Comparison of ENCODE assay signal across 10 cellular contexts in genomic region chr17:50546701-50547034, GRCh38. TPM values are rescaled to one million over a fixed set of nuclear protein-coding genes. Genes with fewer than 3 reads are reported as not detected.
DNase-seq lines count a peak whose midpoint lies in the region; ATAC-seq and TF ChIP-seq lines count a peak whose summit lies in the region.
"Had no signal": no experiment of that assay in that cellular context is flagged by ENCODE, and none has a peak within 500 bp of the region (broad histone marks: within the 10 kb centered on the region; RNA-seq: fewer than 3 reads in every experiment).

No MANE protein-coding gene starts in this region.

- peak overlapping the region; percentile 98 for H2AFZ ChIP-seq in neuronal stem cell (ENCODE audit: low read length)

- H3K36me3 Mint-ChIP-seq in CD4-positive, CD25-positive, alpha-beta regulatory T cell: peaks cover 3% of the 10 kb centered on the region

- no peaks in the 10 kb centered on the region for H3K36me3 ChIP-seq in CD4-positive, CD25-positive, alpha-beta regulatory T cell (ENCODE audit: control insufficient read depth, insufficient read depth, low read length)
- H3K36me3 ChIP-seq in MG63: peaks cover 29% of the 10 kb centered on the region
- peaks cover 0 to 2% of the 10 kb centered on the region in 2 donors for H3K36me3 ChIP-seq in neuronal stem cell (replicated peaks in 1 of 2; ENCODE audit: control insufficient read depth in 2 of 2, insufficient read depth in 2 of 2, low read length in 2 of 2)
- peaks cover 6% of the 10 kb centered on the region for H3K36me3 ChIP-seq in WERI-Rb-1

- H3K4me3 ChIP-seq in CD4-positive, CD25-positive, alpha-beta regulatory T cell (ENCODE audit: low read depth, low read length): peak overlapping the region; percentile 51
- H3K4me3 ChIP-seq in MG63 (peak overlapping the region; percentile 65), dorsolateral prefrontal cortex (peak overlapping the region in 58 of 59 donors; percentile 40 to 83 (median 70)), neuronal stem cell (ENCODE audit: low read length in 2 of 2) (peak overlapping the region in 1 of 2 donors; percentile 59), WERI-Rb-1 (ENCODE audit: low read depth, low read length) (no peak overlapping the region)

- H3K27me3 Mint-ChIP-seq in CD4-positive, CD25-positive, alpha-beta regulatory T cell: no peaks in the 10 kb centered on the region

- H2BK120ac ChIP-seq in neuronal stem cell (ENCODE audit: low read depth, low read length): no peak overlapping the region

- no peak overlapping the region for H3K18ac ChIP-seq in neuronal stem cell (ENCODE audit: low read length)

- no peak overlapping the region for H4K8ac ChIP-seq in neuronal stem cell (ENCODE audit: low read depth, low read length)

- H3K27me3 ChIP-seq in CD4-positive, CD25-positive, alpha-beta regulatory T cell (ENCODE audit: control insufficient read depth, insufficient read depth, low read length): no peaks in the 10 kb centered on the region
- no peaks in the 10 kb centered on the region for H3K27me3 ChIP-seq in MG63
- no peaks in the 10 kb centered on the region for H3K27me3 ChIP-seq in dorsolateral prefrontal cortex
- H3K27me3 ChIP-seq in neuronal stem cell (ENCODE audit: control insufficient read depth in 3 of 3, insufficient read depth in 3 of 3, low read depth in 1 of 3, low read length in 3 of 3): peaks cover 0 to 11% (median 0%) of the 10 kb centered on the region in 3 experiments
- H3K27me3 ChIP-seq in WERI-Rb-1 (ENCODE audit: insufficient read depth, low read depth, severe bottlenecking): no peaks in the 10 kb centered on the region

- H3K27ac Mint-ChIP-seq in CD4-positive, CD25-positive, alpha-beta regulatory T cell: peak overlapping the region in 2 of 3 donors; percentile 75 to 86

- WGBS in neuronal stem cell (ENCODE audit: extremely low coverage in 2 of 2, insufficient read length in 2 of 2, insufficient replicate concordance in 1 of 2), 2 donors: no CpG with 5 or more reads among the region's 4 CpGs

- H3K4me3 Mint-ChIP-seq in CD4-positive, CD25-positive, alpha-beta regulatory T cell: peak overlapping the region; percentile 68 to 95 (median 86)

- peaks cover 4% of the 10 kb centered on the region for H3K79me1 ChIP-seq in neuronal stem cell (ENCODE audit: low read depth, low read length)

- H3K27ac ChIP-seq in CD4-positive, CD25-positive, alpha-beta regulatory T cell (ENCODE audit: insufficient read depth, low read length, poor library complexity, severe bottlenecking): no peak overlapping the region
- peak overlapping the region in 36 of 59 donors; percentile 12 to 92 (median 76) for H3K27ac ChIP-seq in dorsolateral prefrontal cortex
- no peak overlapping the region for H3K27ac ChIP-seq in neuronal stem cell (replicated peaks; ENCODE audit: low read length)
- no peak overlapping the region for H3K27ac ChIP-seq in WERI-Rb-1

- H3K4me1 ChIP-seq in CD4-positive, CD25-positive, alpha-beta regulatory T cell (ENCODE audit: control insufficient read depth, insufficient read depth, low read length, poor library complexity, severe bottlenecking): peaks cover 18% of the 10 kb centered on the region
- H3K4me1 ChIP-seq in neuronal stem cell (ENCODE audit: control insufficient read depth in 2 of 2, insufficient read depth in 1 of 2, low read depth in 1 of 2, low read length in 2 of 2): peaks cover 16 to 18% of the 10 kb centered on the region in 2 donors

- H2AK5ac ChIP-seq in neuronal stem cell (ENCODE audit: low read depth, low read length): peak overlapping the region; percentile 4

- H3K4me2 ChIP-seq in neuronal stem cell (ENCODE audit: insufficient read depth, low read length, poor library complexity, severe bottlenecking): no peak overlapping the region

- no peak overlapping the region for H4K91ac ChIP-seq in neuronal stem cell (ENCODE audit: low read depth, low read length, poor library complexity)

- intact Hi-C loops in dorsolateral prefrontal cortex (cut with DNase I): loop anchor here (1.0 to 10.0 kb wide), 5 partner anchors 81 to 408 kb away; no protein-coding TSS in a partner anchor

- no peaks in the 10 kb centered on the region for H3K9me3 ChIP-seq in CD4-positive, CD25-positive, alpha-beta regulatory T cell (ENCODE audit: control insufficient read depth in 2 of 2, low read length in 2 of 2)
- H3K9me3 ChIP-seq in MG63: no peaks in the 10 kb centered on the region
- H3K9me3 ChIP-seq in neuronal stem cell (replicated peaks in 1 of 2; ENCODE audit: control insufficient read depth in 2 of 2, insufficient read depth in 1 of 2, low read depth in 1 of 2, low read length in 2 of 2): no peaks in the 10 kb centered on the region
- H3K9me3 ChIP-seq in WERI-Rb-1 (ENCODE audit: severe bottlenecking): no peaks in the 10 kb centered on the region

- no peak for DNase-seq in CD4-positive, CD25-positive, alpha-beta regulatory T cell
- DNase-seq in MG63: no peak
- no peak for DNase-seq in dorsolateral prefrontal cortex
- no peak for DNase-seq in neuronal stem cell (ENCODE audit: low spot score)
- no peak for DNase-seq in WERI-Rb-1
- DNase-seq in stimulated activated naive CD4-positive, alpha-beta T cell (lab: John Stamatoyannopoulos, UW): no peak
- no peak for DNase-seq in DMS 273 (lab: John Stamatoyannopoulos, UW; ENCODE audit: unreplicated experiment)
- DNase-seq in stimulated activated CD4-positive, alpha-beta T cell treated with anti-CD3 and anti-CD28 coated beads, Interleukin-4, amount 100 ng/mL, for 1 hour: no peak

- ATAC-seq in CD4-positive, CD25-positive, alpha-beta regulatory T cell (ENCODE audit: low read depth in 2 of 2): no peak

- TF ChIP-seq CTCF in dorsolateral prefrontal cortex (IDR thresholded peaks at IDR 0.05 in 54 of 56, conservative IDR thresholded peaks at IDR 0.05 in 2 of 56; ENCODE audit: low read depth in 1 of 56, partially characterized antibody in 56 of 56) (no peak), WERI-Rb-1 (IDR thresholded peaks at IDR 0.05; ENCODE audit: low read depth, low read length) (no peak)

- H3K4ac ChIP-seq in neuronal stem cell (ENCODE audit: low read length): no peak overlapping the region

- H3K9me3 Mint-ChIP-seq in CD4-positive, CD25-positive, alpha-beta regulatory T cell: no peaks in the 10 kb centered on the region

- H2BK15ac ChIP-seq in neuronal stem cell (ENCODE audit: low read length): peak overlapping the region; percentile 93

- H2BK5ac ChIP-seq in neuronal stem cell (ENCODE audit: low read length): no peak overlapping the region

- no peak overlapping the region for H3K14ac ChIP-seq in neuronal stem cell (ENCODE audit: low read length)

- peaks cover 0 to 27% (median 9%) of the 10 kb centered on the region in 4 donors for H3K4me1 Mint-ChIP-seq in CD4-positive, CD25-positive, alpha-beta regulatory T cell

- H2BK12ac ChIP-seq in neuronal stem cell (ENCODE audit: low read length): no peak overlapping the region

- H3K9ac ChIP-seq in neuronal stem cell (ENCODE audit: low read depth, low read length, poor library complexity): no peak overlapping the region

- peak overlapping the region; percentile 85 for H3K23ac ChIP-seq in neuronal stem cell (ENCODE audit: low read depth, low read length, poor library complexity)

RNA-seq across cellular contexts. Expression of gene SPATA20, which starts 0.3 kb away (rescaled TPM):
- 26.8 TPM for total RNA-seq in CD4-positive, CD25-positive, alpha-beta regulatory T cell
- polyA plus RNA-seq in CD4-positive, CD25-positive, alpha-beta regulatory T cell: 10 to 100 TPM in 1 of 4 donors, 1 to 10 TPM in 3; 5.8 to 10.3 (median 6.5) TPM
- total RNA-seq in MG63 (2014; rRNA removed; shearing (Covaris generic); ENCODE audit: low replicate concordance): 52.1 and 59.6 TPM in 2 replicates
- 10 to 100 TPM; 29.4 to 85.3 (median 53.1) TPM for total RNA-seq in dorsolateral prefrontal cortex
- 17.6 TPM for polyA plus RNA-seq in neuronal stem cell (2013, experiment 1 of 2)
- polyA plus RNA-seq in neuronal stem cell (2013, experiment 2 of 2): 18.9 TPM

RNA-seq across cellular contexts. Expression of gene CACNA1G, which starts 13.8 kb away (rescaled TPM):
- total RNA-seq in CD4-positive, CD25-positive, alpha-beta regulatory T cell: 0.05 TPM
- not detected for polyA plus RNA-seq in CD4-positive, CD25-positive, alpha-beta regulatory T cell
- not detected in 2 replicates for total RNA-seq in MG63 (2014; rRNA removed; shearing (Covaris generic); ENCODE audit: low replicate concordance)
- 10 to 100 TPM in 118 of 120 experiments, 1 to 10 TPM in 2; 6.8 to 38.4 (median 21.8) TPM for total RNA-seq in dorsolateral prefrontal cortex
- polyA plus RNA-seq in neuronal stem cell (2013, experiment 1 of 2): 3.0 TPM
- polyA plus RNA-seq in neuronal stem cell (2013, experiment 2 of 2): 2.8 TPM

RNA-seq across cellular contexts. Expression of gene EPN3, which starts 14.1 kb away (rescaled TPM):
- total RNA-seq in CD4-positive, CD25-positive, alpha-beta regulatory T cell: not detected
- not detected for polyA plus RNA-seq in CD4-positive, CD25-positive, alpha-beta regulatory T cell
- not detected in 2 replicates for total RNA-seq in MG63 (2014; rRNA removed; shearing (Covaris generic); ENCODE audit: low replicate concordance)
- total RNA-seq in dorsolateral prefrontal cortex: 10 to 100 TPM in 63 of 120 experiments, 1 to 10 TPM in 56, under 1 TPM in 1; 0.81 to 24.4 (median 10.4) TPM
- polyA plus RNA-seq in neuronal stem cell (2013, experiment 1 of 2): 0.04 TPM
- polyA plus RNA-seq in neuronal stem cell (2013, experiment 2 of 2): 0.07 TPM
- total RNA-seq: H4, temporal lobe had no signal

RNA-seq across cellular contexts. Expression of gene MYCBPAP, which starts 38.4 kb away (rescaled TPM):
- 5.7 TPM for total RNA-seq in CD4-positive, CD25-positive, alpha-beta regulatory T cell
- polyA plus RNA-seq in CD4-positive, CD25-positive, alpha-beta regulatory T cell: 1 to 10 TPM in 2 of 4 donors, under 1 TPM in 2; 0.50 to 1.6 (median 0.89) TPM
- total RNA-seq in MG63 (2014; rRNA removed; shearing (Covaris generic); ENCODE audit: low replicate concordance): not detected in 2 replicates
- total RNA-seq in dorsolateral prefrontal cortex: 10 to 100 TPM in 9 of 120 experiments, 1 to 10 TPM in 111; 1.7 to 14.6 (median 5.8) TPM
- polyA plus RNA-seq in neuronal stem cell (2013, experiment 1 of 2): 1.8 TPM
- 2.2 TPM for polyA plus RNA-seq in neuronal stem cell (2013, experiment 2 of 2)
- total RNA-seq: H4 had no signal

Comparison
In these comparisons a context has a peak if more than half of its experiments do, and no peak if none do; other contexts are left out.
1. H3K27ac ChIP-seq: peak in dorsolateral prefrontal cortex (36 of 59); none in CD4-positive, CD25-positive, alpha-beta regulatory T cell (single experiment), neuronal stem cell (single experiment) and WERI-Rb-1 (single experiment).